1 cellular context compared by ENCODE assay signal in the genomic region with DNA sequence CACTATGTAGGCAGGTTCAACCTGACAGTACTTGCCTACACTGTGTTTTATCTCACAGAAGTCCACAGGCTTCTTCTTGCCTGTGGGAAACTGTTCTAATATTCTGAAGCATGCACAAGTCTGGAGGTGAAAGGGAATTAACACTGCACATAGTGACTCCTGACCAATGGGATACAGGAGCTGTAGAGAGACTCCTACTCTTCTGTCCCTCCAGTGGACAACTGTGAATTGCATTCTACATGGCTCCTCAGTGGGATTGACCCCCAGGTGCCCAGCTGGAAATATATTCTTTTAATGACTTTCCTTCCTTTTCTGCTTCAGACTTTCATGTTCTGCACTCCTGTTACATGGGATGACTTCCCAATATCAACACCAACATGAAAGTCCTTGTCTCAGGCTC.
TF ChIP-seq lines count a peak whose summit lies in the region.

No MANE protein-coding gene starts in this region.

TF ChIP-seq in GM12878, 131 proteins besides CTCF, POLR2A, EP300 and RAD21 (continued from another document):
- TF ChIP-seq CEBPZ (IDR thresholded peaks at IDR 0.05; ENCODE audit: low read depth, low read length) (no peak), SMAD5 (IDR thresholded peaks at IDR 0.05; ENCODE audit: low read depth) (no peak)
